8 cellular contexts compared by ENCODE assay signal in genomic region chr3:185498503-185499396, GRCh38. TPM values are rescaled to one million over a fixed set of nuclear protein-coding genes. Genes with fewer than 3 reads are reported as not detected.
DNase-seq lines count a peak whose midpoint lies in the region; ATAC-seq and TF ChIP-seq lines count a peak whose summit lies in the region.

Gene TMEM41A (minus strand): TSS chr3:185499035. CDS start chr3:185498961, 74 bp downstream.

- ATAC-seq in GM18508 (IDR thresholded peaks at IDR 0.05; ENCODE audit: insufficient read depth, unreplicated experiment) (peak; percentile 75), HG02973 (IDR thresholded peaks at IDR 0.05; ENCODE audit: unreplicated experiment) (peak; percentile 93)

- H3K27me3 ChIP-seq in rectal smooth muscle tissue (ENCODE audit: control insufficient read depth, insufficient read depth, low read length) (no peaks in the 10 kb centered on the region), vagina (no peaks in the 10 kb centered on the region)

- intact Hi-C loops in vagina (cut with DNase I): no loop called here

- H3K4me1 ChIP-seq in rectal smooth muscle tissue (ENCODE audit: control insufficient read depth, insufficient read depth, low read length) (peaks cover 6% of the 10 kb centered on the region), vagina (peaks cover 32% of the 10 kb centered on the region)

- peak in 1 of 2 donors; percentile 19 for TF ChIP-seq POLR2A in vagina (IDR thresholded peaks at IDR 0.05)

- H3K4me3 ChIP-seq in astrocyte of the cerebellum (ENCODE audit: low read depth, low read length): peak within 1 kb of the TSS; percentile 76
- peak within 1 kb of the TSS; percentile 85 for H3K4me3 ChIP-seq in rectal smooth muscle tissue (ENCODE audit: low read length)
- H3K4me3 ChIP-seq in vagina: peak within 1 kb of the TSS; percentile 69 to 82

- DNase-seq in NCI-H1930 (lab: John Stamatoyannopoulos, UW): peak; percentile 73 to 87
- peak; percentile 68 for DNase-seq in T-helper 22 cell (ENCODE audit: low read depth)
- DNase-seq in astrocyte of the cerebellum (ENCODE audit: low read depth): peak; percentile 74
- peak; percentile 96 for DNase-seq in hepatic stellate cell (ENCODE audit: low spot score)
- peak in 1 of 2 donors; percentile 92 for DNase-seq in vagina (ENCODE audit: extremely low spot score in 2 of 2)

- in situ Hi-C loops in astrocyte of the cerebellum (cut with HindIII; ENCODE audit: low sequenced_read_pairs): no loop called here

- TF ChIP-seq CTCF in astrocyte of the cerebellum (IDR thresholded peaks at IDR 0.05; ENCODE audit: low read depth, low read length, missing control alignments): no peak
- no peak for TF ChIP-seq CTCF in vagina (IDR thresholded peaks at IDR 0.05)

- H3K36me3 ChIP-seq in rectal smooth muscle tissue (ENCODE audit: control insufficient read depth, insufficient read depth, low read length): peaks cover 18% of the 10 kb centered on the region
- H3K36me3 ChIP-seq in vagina: peaks cover 0 to 30% of the 10 kb centered on the region in 2 donors

- peak within 1 kb of the TSS; percentile 88 for H3K9ac ChIP-seq in rectal smooth muscle tissue (ENCODE audit: low read length)

- H3K27ac ChIP-seq in rectal smooth muscle tissue (ENCODE audit: low read depth, low read length) (peak within 1 kb of the TSS; percentile 78), vagina (peak within 1 kb of the TSS; percentile 72)

- no peaks in the 10 kb centered on the region for H3K9me3 ChIP-seq in vagina

RNA-seq across cellular contexts. Expression of gene TMEM41A, which starts in this region (rescaled TPM):
- total RNA-seq in vagina: 9.6 TPM
